ENCODE assay signal across 8 cellular contexts in the genomic region with DNA sequence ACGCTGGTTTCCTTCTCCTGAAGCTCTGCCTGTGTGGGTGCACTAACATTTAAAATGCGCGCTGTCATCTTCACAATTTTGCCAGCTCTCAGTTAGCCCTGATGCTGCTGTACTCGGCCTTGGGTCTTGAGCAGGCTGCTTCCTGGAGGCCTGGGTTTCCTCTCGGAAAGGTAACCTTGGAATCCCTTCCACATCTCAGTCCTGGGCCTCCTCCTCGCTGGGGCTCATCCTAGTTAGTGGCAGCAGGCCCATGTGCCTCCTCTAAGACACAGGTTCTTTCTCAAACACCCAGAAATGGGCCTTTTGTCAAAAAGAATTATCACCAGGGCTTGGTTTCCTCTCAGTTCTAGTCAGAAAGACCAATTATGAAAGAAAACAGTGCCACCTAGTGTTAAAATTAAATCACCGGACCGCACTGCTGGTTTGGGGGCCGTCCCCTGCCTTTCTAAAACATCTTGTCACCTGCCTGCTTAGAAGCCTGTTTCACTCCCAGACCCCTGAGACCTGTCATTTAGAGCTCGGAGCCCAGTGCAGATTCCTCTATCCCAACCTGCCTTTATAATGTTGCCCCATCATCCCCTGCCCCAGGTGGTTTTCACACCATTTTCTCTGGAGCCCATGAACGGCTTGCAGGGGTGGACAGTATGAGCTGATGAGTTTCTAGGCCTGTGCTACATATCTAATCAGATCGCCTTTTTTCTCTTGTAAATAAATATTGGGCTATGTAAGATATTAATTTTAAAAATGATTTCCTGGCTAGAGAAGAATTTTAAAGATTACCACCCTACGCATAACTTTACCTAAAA. TPM values are rescaled to one million over a fixed set of nuclear protein-coding genes. Genes with fewer than 3 reads are reported as not detected.
DNase-seq lines count a peak whose midpoint lies in the region; ATAC-seq and TF ChIP-seq lines count a peak whose summit lies in the region.

No MANE protein-coding gene starts in this region.

- H3K4me1 ChIP-seq in stomach, result peaks cover 0 to 16% (median 10%) of the 10 kb centered on the region in 4 donors

- ATAC-seq in HG02938 (IDR thresholded peaks at IDR 0.05; ENCODE audit: unreplicated experiment), result peak; percentile 84
- ATAC-seq in effector memory CD8-positive, alpha-beta T cell (replicated peaks), result peak; percentile 83

- POLR2A ChIA-PET in activated CD4-positive, alpha-beta memory T cell treated with anti-CD3 and anti-CD28 coated beads, Interleukin-2, amount 10 ng/mL, durations not matched to agents 7 days and 5 days (lab: Charles Lee), result interaction anchor here (1.3 kb wide), 1 partner anchor 42 kb away, joined by 3 read pairs; a partner anchor contains a TSS

- no peaks in the 10 kb centered on the region for H3K27me3 ChIP-seq in stomach

- no peaks in the 10 kb centered on the region for H3K27me3 Mint-ChIP-seq in activated CD4-positive, alpha-beta memory T cell treated with anti-CD3 and anti-CD28 coated beads, Interleukin-2, amount 10 ng/mL, durations not matched to agents 7 days and 5 days
- H3K27me3 Mint-ChIP-seq in effector memory CD8-positive, alpha-beta T cell, result no peaks in the 10 kb centered on the region

- no peak for TF ChIP-seq EP300 in stomach (IDR thresholded peaks at IDR 0.05)

- peaks cover 30 to 55% (median 55%) of the 10 kb centered on the region in 4 donors for H3K36me3 ChIP-seq in stomach

- CTCF ChIA-PET in activated CD4-positive, alpha-beta memory T cell treated with anti-CD3 and anti-CD28 coated beads, Interleukin-2, amount 10 ng/mL, durations not matched to agents 7 days and 5 days (lab: Charles Lee), result interaction anchor here (0.6 to 4.9 kb wide), 18 partner anchors 8 to 288 kb away, joined by 3 to 104 read pairs (median 4); a partner anchor contains a TSS

- H3K9me3 Mint-ChIP-seq in activated CD4-positive, alpha-beta memory T cell treated with anti-CD3 and anti-CD28 coated beads, Interleukin-2, amount 10 ng/mL, durations not matched to agents 7 days and 5 days, result no peaks in the 10 kb centered on the region
- no peaks in the 10 kb centered on the region for H3K9me3 Mint-ChIP-seq in effector memory CD8-positive, alpha-beta T cell

- H3K27ac ChIP-seq in stomach, result peak overlapping the region in 3 of 5 donors; percentile 30 to 47 (median 44)

- peaks cover 4% of the 10 kb centered on the region for H3K4me1 Mint-ChIP-seq in activated CD4-positive, alpha-beta memory T cell treated with anti-CD3 and anti-CD28 coated beads, Interleukin-2, amount 10 ng/mL, durations not matched to agents 7 days and 5 days
- H3K4me1 Mint-ChIP-seq in effector memory CD8-positive, alpha-beta T cell (ENCODE audit: low read depth in 2 of 2), result peaks cover 0 to 4% of the 10 kb centered on the region in 2 donors

- no peak overlapping the region for H3K4me3 ChIP-seq in stomach

- no peak for TF ChIP-seq POLR2A in stomach (IDR thresholded peaks at IDR 0.05)

- H3K9me3 ChIP-seq in stomach, result no peaks in the 10 kb centered on the region

- peak overlapping the region; percentile 28 for H3K27ac Mint-ChIP-seq in activated CD4-positive, alpha-beta memory T cell treated with anti-CD3 and anti-CD28 coated beads, Interleukin-2, amount 10 ng/mL, durations not matched to agents 7 days and 5 days
- peak overlapping the region in 1 of 2 donors; percentile 63 for H3K27ac Mint-ChIP-seq in effector memory CD8-positive, alpha-beta T cell

- intact Hi-C loops in stomach (cut with DNase I; ENCODE audit: low total_unique reads), result loop anchor here (5.0 to 10.0 kb wide), 2 partner anchors 51 to 164 kb away; no protein-coding TSS in a partner anchor

- DNase-seq in SIG-M5 treated with dmso at 0.1 percent for 504 hours (lab: John Stamatoyannopoulos, UW; ENCODE audit: unreplicated experiment) (peak; percentile 57), SIG-M5 (lab: John Stamatoyannopoulos, UW) (no peak), NCI-H226 (peak; percentile 35), mesenteric fat pad (ENCODE audit: low spot score) (peak; percentile 64), stomach (no peak)
- DNase-seq in activated CD4-positive, alpha-beta memory T cell treated with anti-CD3 and anti-CD28 coated beads, Interleukin-2, amount 10 ng/mL, durations not matched to agents 7 days and 5 days, result peak; percentile 46
- peak; percentile 49 to 55 (median 50) for DNase-seq in effector memory CD8-positive, alpha-beta T cell

- peak in 5 of 7 experiments; percentile 45 to 82 (median 75) for TF ChIP-seq CTCF in stomach (IDR thresholded peaks at IDR 0.05)

- no peak overlapping the region for H3K4me3 Mint-ChIP-seq in activated CD4-positive, alpha-beta memory T cell treated with anti-CD3 and anti-CD28 coated beads, Interleukin-2, amount 10 ng/mL, durations not matched to agents 7 days and 5 days
- no peak overlapping the region for H3K4me3 Mint-ChIP-seq in effector memory CD8-positive, alpha-beta T cell

- WGBS in stomach, 5 donors, result 49 to 57% (median 51%) methylated on average over 13 of the region's 13 CpGs

- H3K36me3 Mint-ChIP-seq in activated CD4-positive, alpha-beta memory T cell treated with anti-CD3 and anti-CD28 coated beads, Interleukin-2, amount 10 ng/mL, durations not matched to agents 7 days and 5 days (ENCODE audit: low read depth), result peaks cover 51% of the 10 kb centered on the region
- peaks cover 7% of the 10 kb centered on the region for H3K36me3 Mint-ChIP-seq in effector memory CD8-positive, alpha-beta T cell (ENCODE audit: insufficient read depth)

RNA-seq across cellular contexts. Expression of a gene that starts 42.4 kb away (rescaled TPM):
- 10 to 100 TPM; 36.8 to 37.8 TPM for total RNA-seq in activated CD4-positive, alpha-beta memory T cell treated with anti-CD3 and anti-CD28 coated beads, Interleukin-2, amount 10 ng/mL, durations not matched to agents 7 days and 5 days
- 46.2 TPM for total RNA-seq in mesenteric fat pad
- total RNA-seq in stomach, result 10 to 100 TPM in 4 of 5 donors, 1 to 10 TPM in 1; 5.8 to 45.2 (median 19.7) TPM
- 10 to 100 TPM in 1 of 3 donors, 1 to 10 TPM in 2; 4.8 to 14.4 (median 6.6) TPM for polyA plus RNA-seq in stomach

Comparison
In these comparisons a context has a peak if more than half of its experiments do, and no peak if none do; other contexts are left out.
1. DNase-seq: peak in SIG-M5 treated with dmso at 0.1 percent for 504 hours (single experiment), NCI-H226 (single experiment), activated CD4-positive, alpha-beta memory T cell treated with anti-CD3 and anti-CD28 coated beads, Interleukin-2, amount 10 ng/mL, durations not matched to agents 7 days and 5 days (single experiment), effector memory CD8-positive, alpha-beta T cell (3 of 3) and mesenteric fat pad (single experiment); none in SIG-M5 (single experiment) and stomach (single experiment).